ENCODE assay signal across 32 cellular contexts in the genomic region with DNA sequence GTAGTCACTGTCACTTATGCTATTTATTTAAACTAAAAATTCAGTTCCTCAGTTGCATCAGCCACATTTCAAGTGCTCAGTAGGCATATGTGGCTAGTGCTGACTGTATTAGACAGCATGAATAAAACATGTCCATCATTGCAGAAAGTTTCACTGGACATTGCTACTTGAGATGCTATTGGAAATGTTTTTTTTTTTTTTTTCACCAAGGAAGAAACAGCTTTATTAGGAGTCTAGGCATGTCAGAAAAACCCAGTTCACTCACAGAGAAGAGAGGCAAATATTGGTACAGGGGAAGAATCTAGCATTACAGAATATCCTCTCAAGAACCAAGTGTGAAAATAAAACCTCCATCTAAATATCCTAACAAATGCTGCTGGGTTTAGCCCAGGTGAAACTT.
"Had no signal": no experiment of that assay in that cellular context is flagged by ENCODE, and none has a peak within 500 bp of the region (broad histone marks: within the 10 kb centered on the region; RNA-seq: fewer than 3 reads in every experiment).

No MANE protein-coding gene starts in this region.

- H3K4me1 Mint-ChIP-seq: activated CD4-positive, alpha-beta memory T cell treated with anti-CD3 and anti-CD28 coated beads, Interleukin-2, amount 10 ng/mL, durations not matched to agents 7 days and 5 days; activated CD4-positive, alpha-beta T cell treated with anti-CD3 and anti-CD28 coated beads, Interleukin-2, amount 10 ng/mL, durations not matched to agents 7 days and 5 days; activated naive CD4-positive, alpha-beta T cell treated with anti-CD3 and anti-CD28 coated beads, Interleukin-2, amount 50 U/mL, for 24 hours; activated naive CD8-positive, alpha-beta T cell treated with anti-CD3 and anti-CD28 coated beads for 36 hours; activated naive CD8-positive, alpha-beta T cell treated with anti-CD3 and anti-CD28 coated beads, Interleukin-2, amount 50 U/mL, for 24 hours; WTC11 had no signal

- H3K9me3 ChIP-seq: adrenal gland, body of pancreas, colonic mucosa had no signal

- H3K27me3 ChIP-seq: adrenal gland, body of pancreas, colonic mucosa had no signal

- ATAC-seq: activated naive CD8-positive, alpha-beta T cell treated with anti-CD3 and anti-CD28 coated beads, Interleukin-2, amount 50 U/mL, for 24 hours; activated T-cell treated with anti-CD3 and anti-CD28 coated beads, Interleukin-2, amount 50 U/mL, for 4 hours; body of pancreas; esophagus mucosa; T-helper 17 cell; WTC11 had no signal

- H3K4me3 ChIP-seq: adrenal gland, body of pancreas, colonic mucosa had no signal

- FAIRE-seq: endometrium, endothelial cell of umbilical vein had no signal

- H3K27me3 Mint-ChIP-seq: activated CD4-positive, alpha-beta memory T cell treated with anti-CD3 and anti-CD28 coated beads, Interleukin-2, amount 10 ng/mL, durations not matched to agents 7 days and 5 days; activated CD4-positive, alpha-beta T cell treated with anti-CD3 and anti-CD28 coated beads, Interleukin-2, amount 10 ng/mL, durations not matched to agents 7 days and 5 days; activated naive CD4-positive, alpha-beta T cell treated with anti-CD3 and anti-CD28 coated beads, Interleukin-2, amount 50 U/mL, for 24 hours; activated naive CD8-positive, alpha-beta T cell treated with anti-CD3 and anti-CD28 coated beads for 36 hours; activated naive CD8-positive, alpha-beta T cell treated with anti-CD3 and anti-CD28 coated beads, Interleukin-2, amount 50 U/mL, for 24 hours; T-helper 17 cell had no signal

- H3K27ac ChIP-seq: adrenal gland, body of pancreas, colonic mucosa, VCaP had no signal

- DNase-seq: activated CD4-positive, alpha-beta memory T cell treated with anti-CD3 and anti-CD28 coated beads, Interleukin-2, amount 10 ng/mL, durations not matched to agents 7 days and 5 days; activated CD4-positive, alpha-beta T cell treated with anti-CD3 and anti-CD28 coated beads for 1 hour; activated CD4-positive, alpha-beta T cell treated with anti-CD3 and anti-CD28 coated beads for 4 hours; activated CD4-positive, alpha-beta T cell treated with anti-CD3 and anti-CD28 coated beads, Interleukin-2, amount 10 ng/mL, durations not matched to agents 7 days and 5 days; activated CD4-positive, alpha-beta T cell treated with anti-CD3 and anti-CD28 coated beads, Interleukin-2, amount 50 U/mL, for 4 hours; activated CD8-positive, alpha-beta memory T cell treated with anti-CD3 and anti-CD28 coated beads, Interleukin-2, amount 50 U/mL, for 48 hours; activated effector memory CD4-positive, alpha-beta T cell treated with anti-CD3 and anti-CD28 coated beads, Interleukin-2, amount 50 U/mL, for 16 hours; activated naive CD4-positive, alpha-beta T cell treated with anti-CD3 and anti-CD28 coated beads for 36 hours; activated naive CD8-positive, alpha-beta T cell treated with anti-CD3 and anti-CD28 coated beads for 36 hours; activated naive CD8-positive, alpha-beta T cell treated with anti-CD3 and anti-CD28 coated beads, Interleukin-2, amount 50 U/mL, for 24 hours; activated T-cell treated with anti-CD3 and anti-CD28 coated beads, Interleukin-2, amount 50 U/mL, for 4 hours; adrenal gland; amygdala; aorta; body of pancreas; caudate nucleus; colonic mucosa; effector CD8-positive, alpha-beta T cell; foreskin fibroblast; head of caudate nucleus; T-helper 1 cell; T-helper 17 cell; T1000 had no signal

- H3K9me3 Mint-ChIP-seq: activated CD4-positive, alpha-beta memory T cell treated with anti-CD3 and anti-CD28 coated beads, Interleukin-2, amount 10 ng/mL, durations not matched to agents 7 days and 5 days; activated CD4-positive, alpha-beta T cell treated with anti-CD3 and anti-CD28 coated beads, Interleukin-2, amount 10 ng/mL, durations not matched to agents 7 days and 5 days; activated naive CD4-positive, alpha-beta T cell treated with anti-CD3 and anti-CD28 coated beads for 36 hours; activated naive CD4-positive, alpha-beta T cell treated with anti-CD3 and anti-CD28 coated beads, Interleukin-2, amount 50 U/mL, for 24 hours; activated naive CD8-positive, alpha-beta T cell treated with anti-CD3 and anti-CD28 coated beads for 36 hours; activated naive CD8-positive, alpha-beta T cell treated with anti-CD3 and anti-CD28 coated beads, Interleukin-2, amount 50 U/mL, for 24 hours; activated T-cell treated with anti-CD3 and anti-CD28 coated beads, Interleukin-2, amount 50 U/mL, for 4 hours; activated T-helper 1 cell treated with anti-CD3 and anti-CD28 coated beads, Interleukin-12 subunit alpha, Interleukin-12 subunit beta, Interleukin-2, Interleukin-4 antibody, amounts not matched to agents 30 ng/mL and 10 ng/mL and 1 ng/mL, durations not matched to agents 14 hours and 24 hours and 36 hours; activated T-helper 2 cell treated with anti-CD3 and anti-CD28 coated beads, Interferon-gamma antibody, Interleukin-2, Interleukin-4, amounts not matched to agents 10 μg/mL and 5 μg/mL and 100 μg/mL, durations not matched to agents 14 hours and 24 hours and 36 hours; T-helper 2 cell treated with Interferon-gamma antibody and Interleukin-4, amounts not matched to agents 5 μg/mL and 100 μg/mL, for 36 hours; WTC11 had no signal

- H3K4me1 ChIP-seq: adrenal gland, body of pancreas, colonic mucosa had no signal

- H3K36me3 ChIP-seq: colonic mucosa had no signal

- H3K27ac Mint-ChIP-seq: activated CD4-positive, alpha-beta memory T cell treated with anti-CD3 and anti-CD28 coated beads, Interleukin-2, amount 10 ng/mL, durations not matched to agents 7 days and 5 days; activated CD4-positive, alpha-beta T cell treated with anti-CD3 and anti-CD28 coated beads, Interleukin-2, amount 10 ng/mL, durations not matched to agents 7 days and 5 days; activated naive CD4-positive, alpha-beta T cell treated with anti-CD3 and anti-CD28 coated beads for 36 hours; activated naive CD4-positive, alpha-beta T cell treated with anti-CD3 and anti-CD28 coated beads, Interleukin-2, amount 50 U/mL, for 24 hours; activated naive CD8-positive, alpha-beta T cell treated with anti-CD3 and anti-CD28 coated beads for 36 hours; activated naive CD8-positive, alpha-beta T cell treated with anti-CD3 and anti-CD28 coated beads, Interleukin-2, amount 50 U/mL, for 24 hours; activated T-helper 1 cell treated with anti-CD3 and anti-CD28 coated beads, Interleukin-12 subunit alpha, Interleukin-12 subunit beta, Interleukin-2, Interleukin-4 antibody, amounts not matched to agents 30 ng/mL and 10 ng/mL and 1 ng/mL, durations not matched to agents 14 hours and 24 hours and 36 hours; activated T-helper 2 cell treated with anti-CD3 and anti-CD28 coated beads, Interferon-gamma antibody, Interleukin-2, Interleukin-4, amounts not matched to agents 10 μg/mL and 5 μg/mL and 100 μg/mL, durations not matched to agents 14 hours and 24 hours and 36 hours; T-helper 17 cell; T-helper 2 cell treated with Interferon-gamma antibody and Interleukin-4, amounts not matched to agents 5 μg/mL and 100 μg/mL, for 36 hours; WTC11 had no signal

- H3K36me3 Mint-ChIP-seq: WTC11 had no signal

- H3K4me3 Mint-ChIP-seq: activated CD4-positive, alpha-beta memory T cell treated with anti-CD3 and anti-CD28 coated beads, Interleukin-2, amount 10 ng/mL, durations not matched to agents 7 days and 5 days; activated CD4-positive, alpha-beta T cell treated with anti-CD3 and anti-CD28 coated beads, Interleukin-2, amount 10 ng/mL, durations not matched to agents 7 days and 5 days; activated naive CD4-positive, alpha-beta T cell treated with anti-CD3 and anti-CD28 coated beads for 36 hours; activated naive CD4-positive, alpha-beta T cell treated with anti-CD3 and anti-CD28 coated beads, Interleukin-2, amount 50 U/mL, for 24 hours; activated naive CD8-positive, alpha-beta T cell treated with anti-CD3 and anti-CD28 coated beads for 36 hours; activated naive CD8-positive, alpha-beta T cell treated with anti-CD3 and anti-CD28 coated beads, Interleukin-2, amount 50 U/mL, for 24 hours; activated T-cell treated with anti-CD3 and anti-CD28 coated beads, Interleukin-2, amount 50 U/mL, for 4 hours; activated T-helper 1 cell treated with anti-CD3 and anti-CD28 coated beads, Interleukin-12 subunit alpha, Interleukin-12 subunit beta, Interleukin-2, Interleukin-4 antibody, amounts not matched to agents 30 ng/mL and 10 ng/mL and 1 ng/mL, durations not matched to agents 14 hours and 24 hours and 36 hours; T-helper 17 cell; T-helper 2 cell treated with Interferon-gamma antibody and Interleukin-4, amounts not matched to agents 5 μg/mL and 100 μg/mL, for 36 hours; WTC11 had no signal
